22 cellular contexts compared by ENCODE assay signal in the genomic region with DNA sequence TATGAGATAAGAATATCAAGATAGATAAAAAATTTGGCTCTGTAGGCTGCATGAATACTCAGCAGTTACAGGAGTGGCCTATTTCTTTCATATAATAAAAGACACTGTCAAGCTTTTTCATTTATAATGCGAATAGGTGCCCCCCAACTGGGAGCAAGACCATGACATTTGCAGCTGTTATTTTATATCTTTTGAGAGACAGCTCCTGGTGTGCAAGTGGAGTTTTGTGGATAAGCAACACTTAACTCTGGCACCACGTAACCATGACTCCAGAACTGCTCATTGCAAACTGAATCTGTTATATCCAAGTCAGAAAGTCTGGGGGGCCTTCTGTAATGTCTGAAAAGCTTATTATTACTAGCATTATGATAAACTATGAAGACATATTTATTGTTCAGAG.
A peak's percentile ranks its signal among the peaks of the same experiment; 100 is the strongest.
DNase-seq lines count a peak whose midpoint lies in the region; ATAC-seq and TF ChIP-seq lines count a peak whose summit lies in the region.
"Had no signal": no experiment of that assay in that cellular context is flagged by ENCODE, and none has a peak within 500 bp of the region (broad histone marks: within the 10 kb centered on the region; RNA-seq: fewer than 3 reads in every experiment).

No MANE protein-coding gene starts in this region.

- CTCF ChIA-PET in A673 (lab: Charles Lee) = no interaction called here

- BruUV-seq in A673 (replicated peaks; lab: Mats Ljungman, UMichigan) = no TSS peak

- POLR2A ChIA-PET in A673 (lab: Charles Lee; ENCODE audit: low non-redundant PET) = no interaction called here

- no peaks in the 10 kb centered on the region for H3K9me3 ChIP-seq in A673 (ENCODE audit: low read depth, low read length, poor library complexity, severe bottlenecking)

- no peaks in the 10 kb centered on the region for H3K79me1 ChIP-seq in mesendoderm (ENCODE audit: low read length)

- H3K27ac ChIP-seq in A673 (ENCODE audit: low read depth, low read length, poor library complexity, severe bottlenecking) (no peak overlapping the region), mesendoderm (ENCODE audit: low read depth, low read length) (no peak overlapping the region)
- H3K27ac ChIP-seq: 22Rv1, PC-9 had no signal

- H3K36me3 ChIP-seq in A673 (ENCODE audit: insufficient read depth, low read length, poor library complexity, severe bottlenecking) = no peaks in the 10 kb centered on the region
- H3K36me3 ChIP-seq in mesendoderm (ENCODE audit: control insufficient read depth, insufficient read depth, low read length) = no peaks in the 10 kb centered on the region

- H3K4me2 ChIP-seq in mesendoderm (ENCODE audit: low read length) = no peak overlapping the region
- H3K4me2 ChIP-seq: PC-9 had no signal

- H3K9ac ChIP-seq in mesendoderm (ENCODE audit: low read length) = no peak overlapping the region

- H3K23ac ChIP-seq in mesendoderm (ENCODE audit: low read length) = no peak overlapping the region

- no peak overlapping the region for H2BK15ac ChIP-seq in mesendoderm (replicated peaks; ENCODE audit: low read depth)

- WGBS in mesendoderm (ENCODE audit: extremely low coverage, insufficient coverage, low lambda C conversion rate) = no CpG with 5 or more reads among the region's 2 CpGs

- no peak overlapping the region for H2AK5ac ChIP-seq in mesendoderm (ENCODE audit: low read length)

- intact Hi-C loops in A673 (cut with micrococcal nuclease; ENCODE audit: unreplicated experiment) = no loop called here

- DNase-seq in DMS79 treated with DMSO at 0.1 percent for 48 hours (lab: John Stamatoyannopoulos, UW) = peak; percentile 1
- DNase-seq in DMS79 (lab: John Stamatoyannopoulos, UW) = no peak
- DNase-seq in A673 (ENCODE audit: low spot score) = peak; percentile 9
- peak; percentile 12 for DNase-seq in NCI-H345 treated with DMSO at 0.1 percent for 48 hours (lab: John Stamatoyannopoulos, UW; ENCODE audit: unreplicated experiment)
- DNase-seq in mesendoderm = peak; percentile 49
- no peak for DNase-seq in C1 segment of cervical spinal cord (lab: John Stamatoyannopoulos, UW)
- DNase-seq: ACHN; CD4-positive, CD25-positive, alpha-beta regulatory T cell; DMS153; Karpas-422; MV-4-11; NCI-H1105; NCI-H1694; NCI-H2029 treated with DMSO at 0.1 percent for 48 hours; NCI-H226; NCI-H524; NCI-H774; PC-9 had no signal

- no peak overlapping the region for H2BK5ac ChIP-seq in mesendoderm (ENCODE audit: low read length)

- H3K4me1 ChIP-seq in A673 (ENCODE audit: insufficient read depth, low read length, poor library complexity, severe bottlenecking) (no peaks in the 10 kb centered on the region), mesendoderm (ENCODE audit: control insufficient read depth, low read depth, low read length) (no peaks in the 10 kb centered on the region)

- H4K8ac ChIP-seq in mesendoderm (ENCODE audit: low read depth, low read length) = no peak overlapping the region

- no peak overlapping the region for H2BK120ac ChIP-seq in mesendoderm (ENCODE audit: low read depth, low read length)

- H4K5ac ChIP-seq in mesendoderm (ENCODE audit: low read length) = no peak overlapping the region

- H3K18ac ChIP-seq in mesendoderm (ENCODE audit: low read length) = no peak overlapping the region

- TF ChIP-seq CTCF in A673 (conservative IDR thresholded peaks at IDR 0.05; ENCODE audit: low read depth, low read length) = no peak

- H3K27me3 ChIP-seq in A673 (replicated peaks; ENCODE audit: insufficient read depth, low read depth, low read length, poor library complexity) (no peaks in the 10 kb centered on the region), mesendoderm (ENCODE audit: insufficient read depth, low read length, poor library complexity) (no peaks in the 10 kb centered on the region)

- H3K79me2 ChIP-seq in mesendoderm (ENCODE audit: control insufficient read depth, insufficient read depth, low read length) = no peaks in the 10 kb centered on the region

- H3K4ac ChIP-seq in mesendoderm (ENCODE audit: low read depth, low read length) = no peak overlapping the region

- H3K56ac ChIP-seq in mesendoderm (ENCODE audit: low read length) = no peak overlapping the region

- ATAC-seq in HG03457 (IDR thresholded peaks at IDR 0.05; ENCODE audit: unreplicated experiment) = no peak
- ATAC-seq: HepG2, Right ventricle myocardium inferior had no signal

- H3K4me3 ChIP-seq in A673 (ENCODE audit: low read depth, low read length, poor library complexity, severe bottlenecking) (no peak overlapping the region), mesendoderm (ENCODE audit: low read length) (no peak overlapping the region)
- H3K4me3 ChIP-seq: PC-9 had no signal

Comparison
In these comparisons a context has a peak if more than half of its experiments do, and no peak if none do; other contexts are left out.
1. DNase-seq: peak in DMS79 treated with DMSO at 0.1 percent for 48 hours (single experiment), A673 (single experiment), NCI-H345 treated with DMSO at 0.1 percent for 48 hours (single experiment) and mesendoderm (single experiment); none in DMS79 (single experiment) and C1 segment of cervical spinal cord (0 of 14).